Comparison of ENCODE assay signal across 16 cellular contexts in the genomic region with DNA sequence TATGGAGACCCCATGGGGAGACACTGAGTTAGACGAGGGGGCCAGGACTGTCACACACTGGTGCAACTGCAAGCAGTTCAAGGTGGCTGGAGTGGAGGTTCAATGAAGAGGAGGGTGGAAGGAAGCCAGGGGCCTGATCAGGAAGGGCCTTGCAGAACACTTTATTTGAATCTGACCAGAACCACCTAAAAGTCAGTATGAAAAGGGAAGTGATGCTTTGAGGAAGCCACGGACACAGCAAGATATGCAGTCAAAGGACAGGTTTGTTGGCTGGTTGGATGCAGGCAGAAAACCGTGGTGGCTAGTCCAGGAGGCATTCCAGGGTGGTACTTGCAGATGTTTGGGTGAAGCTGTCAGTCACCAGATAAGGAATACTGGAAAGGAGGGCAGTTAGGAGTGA. TPM values are rescaled to one million over a fixed set of nuclear protein-coding genes. Genes with fewer than 3 reads are reported as not detected.
DNase-seq lines count a peak whose midpoint lies in the region; ATAC-seq and TF ChIP-seq lines count a peak whose summit lies in the region.
"Had no signal": no experiment of that assay in that cellular context is flagged by ENCODE, and none has a peak within 500 bp of the region (broad histone marks: within the 10 kb centered on the region; RNA-seq: fewer than 3 reads in every experiment).

No MANE protein-coding gene starts in this region.

- WGBS in tibial nerve, 2 donors, result 71 to 83% methylated on average over 3 of the region's 3 CpGs

- no peaks in the 10 kb centered on the region for H3K4me1 Mint-ChIP-seq in memory B cell

- H3K9ac ChIP-seq in Loucy (ENCODE audit: low read depth, low read length, poor library complexity, severe bottlenecking), result no peak overlapping the region

- peak; percentile 83 for ATAC-seq in GM18867 (IDR thresholded peaks at IDR 0.05; ENCODE audit: unreplicated experiment)
- peak; percentile 59 for ATAC-seq in HG02678 (IDR thresholded peaks at IDR 0.05; ENCODE audit: unreplicated experiment)
- peak; percentile 70 for ATAC-seq in memory B cell (ENCODE audit: low read depth)
- no peak for ATAC-seq in HG03135 (IDR thresholded peaks at IDR 0.05; ENCODE audit: unreplicated experiment)
- no peak for ATAC-seq in GM19455 (IDR thresholded peaks at IDR 0.05; ENCODE audit: unreplicated experiment)
- ATAC-seq: esophagus mucosa had no signal

- H3K9me3 Mint-ChIP-seq in memory B cell, result no peaks in the 10 kb centered on the region

- H3K9me3 ChIP-seq in Loucy (ENCODE audit: insufficient read depth, low read depth, low read length), result peaks cover 11% of the 10 kb centered on the region; the same call in 1 of the 2 replicates
- peaks cover 0 to 8% (median 0%) of the 10 kb centered on the region in 4 donors for H3K9me3 ChIP-seq in tibial nerve
- H3K9me3 ChIP-seq: adrenal gland, MG63, SJCRH30 had no signal

- no peak overlapping the region for H3K4me2 ChIP-seq in Loucy (ENCODE audit: low read depth, low read length, poor library complexity, severe bottlenecking)

- H3K4me3 Mint-ChIP-seq in memory B cell, result no peak overlapping the region

- peaks cover 11% of the 10 kb centered on the region for H3K79me2 ChIP-seq in Loucy (ENCODE audit: insufficient read depth, low read length)

- no peak overlapping the region for H3K4me3 ChIP-seq in Loucy (ENCODE audit: low read length, poor library complexity, severe bottlenecking)
- H3K4me3 ChIP-seq in tibial nerve, result no peak overlapping the region
- H3K4me3 ChIP-seq: adrenal gland, left ventricle myocardium inferior, MG63, SJCRH30 had no signal

- H4K20me1 ChIP-seq in Loucy (ENCODE audit: insufficient read depth, low read length, poor library complexity, severe bottlenecking), result peaks cover 2% of the 10 kb centered on the region

- TF ChIP-seq CTCF in Loucy (conservative IDR thresholded peaks at IDR 0.05; ENCODE audit: low read length), result no peak
- no peak for TF ChIP-seq CTCF in tibial nerve (IDR thresholded peaks at IDR 0.05)

- H2AFZ ChIP-seq in Loucy (ENCODE audit: low read length), result peak overlapping the region; percentile 38

- no peak overlapping the region for H3K27ac Mint-ChIP-seq in memory B cell

- no peaks in the 10 kb centered on the region for H3K9me2 ChIP-seq in Loucy (replicated peaks; ENCODE audit: low read depth, low read length)

- TF ChIP-seq POLR2A in tibial nerve (IDR thresholded peaks at IDR 0.05), result no peak

- no peaks in the 10 kb centered on the region for H3K27me3 Mint-ChIP-seq in memory B cell

- no peaks in the 10 kb centered on the region for H3K36me3 Mint-ChIP-seq in memory B cell

- no peak for TF ChIP-seq EP300 in tibial nerve (IDR thresholded peaks at IDR 0.05)

- H3K4me1 ChIP-seq in Loucy (ENCODE audit: insufficient read depth, low read length, poor library complexity, severe bottlenecking) (peaks cover 53% of the 10 kb centered on the region), tibial nerve (peaks cover 0 to 11% (median 0%) of the 10 kb centered on the region in 4 donors)
- H3K4me1 ChIP-seq: adrenal gland had no signal

- H3F3A ChIP-seq in Loucy (ENCODE audit: low read depth), result peaks cover 3% of the 10 kb centered on the region; the same call in 1 of the 2 replicates

- H3K36me3 ChIP-seq in Loucy (ENCODE audit: insufficient read depth, low read length), result no peaks in the 10 kb centered on the region
- H3K36me3 ChIP-seq in tibial nerve, result no peaks in the 10 kb centered on the region
- H3K36me3 ChIP-seq: adrenal gland, left ventricle myocardium inferior, MG63, SJCRH30 had no signal

- no peak overlapping the region for H3K27ac ChIP-seq in tibial nerve
- H3K27ac ChIP-seq: adrenal gland, SJCRH30 had no signal

- DNase-seq in memory B cell (ENCODE audit: low spot score in 2 of 2) (peak in 1 of 2 donors; percentile 11), middle frontal gyrus (ENCODE audit: extremely low spot score, low spot score) (no peak), tibial nerve (ENCODE audit: low spot score in 2 of 2) (no peak)
- DNase-seq: activated T-cell treated with anti-CD3 and anti-CD28 coated beads for 4 hours, adrenal gland, hippocampal formation, left ventricle myocardium inferior, MG63, small intestine had no signal

- no peaks in the 10 kb centered on the region for H3K27me3 ChIP-seq in Loucy (ENCODE audit: insufficient read depth, low read length, poor library complexity, severe bottlenecking)
- no peaks in the 10 kb centered on the region for H3K27me3 ChIP-seq in tibial nerve
- H3K27me3 ChIP-seq: adrenal gland, MG63, SJCRH30 had no signal

RNA-seq across cellular contexts. Expression of gene FAM124B, which starts 3.5 kb away (rescaled TPM):
- 10 to 100 TPM in 1 of 4 donors, 1 to 10 TPM in 2, under 1 TPM in 1; 0.84 to 12.3 (median 5.9) TPM for total RNA-seq in tibial nerve

Comparison
In these comparisons a context has a peak if more than half of its experiments do, and no peak if none do; other contexts are left out.
1. ATAC-seq: peak in GM18867 (single experiment), HG02678 (single experiment) and memory B cell (single experiment); none in HG03135 (single experiment) and GM19455 (single experiment).